Comparison of ENCODE assay signal across 29 cellular contexts in genomic region chr3:38585791-38586420, GRCh38.
DNase-seq lines count a peak whose midpoint lies in the region; ATAC-seq and TF ChIP-seq lines count a peak whose summit lies in the region.
"Had no signal": no experiment of that assay in that cellular context is flagged by ENCODE, and none has a peak within 500 bp of the region (broad histone marks: within the 10 kb centered on the region; RNA-seq: fewer than 3 reads in every experiment).

No MANE protein-coding gene starts in this region.

- H3K27ac Mint-ChIP-seq in endodermal cell = no peak overlapping the region
- H3K27ac Mint-ChIP-seq: activated CD4-positive, alpha-beta T cell treated with anti-CD3 and anti-CD28 coated beads for 36 hours; activated T-helper 1 cell treated with anti-CD3 and anti-CD28 coated beads, Interleukin-12 subunit alpha, Interleukin-12 subunit beta, Interleukin-2, Interleukin-4 antibody, amounts not matched to agents 30 ng/mL and 10 ng/mL and 1 ng/mL, durations not matched to agents 14 hours and 24 hours and 36 hours; HFFc6; nephron; stimulated activated naive B cell treated with anti-CD40 and anti-IgM and Interleukin-4, amounts not matched to agents 10 μg/mL and 1 μg/mL and 100 μg/mL, for 72 hours; T-helper 1 cell treated with Interleukin-12 subunit alpha and Interleukin-12 subunit beta and Interleukin-4 antibody, amounts not matched to agents 30 μg/mL and 1 μg/mL, for 36 hours had no signal

- H3K27me3 ChIP-seq in RWPE2 (ENCODE audit: insufficient read depth, poor library complexity, severe bottlenecking) (no peaks in the 10 kb centered on the region), endodermal cell (ENCODE audit: control insufficient read depth, insufficient read depth, low read length, poor library complexity, severe bottlenecking) (no peaks in the 10 kb centered on the region), stomach (peaks cover 0 to 12% (median 0%) of the 10 kb centered on the region in 3 donors)
- H3K27me3 ChIP-seq: breast epithelium had no signal

- DNase-seq in activated CD8-positive, alpha-beta memory T cell treated with anti-CD3 and anti-CD28 coated beads for 24 hours = peak; percentile 32
- DNase-seq in activated CD8-positive, alpha-beta memory T cell treated with anti-CD3 and anti-CD28 coated beads, Interleukin-2, amount 50 U/mL, for 4 hours = no peak
- DNase-seq in RWPE2 (ENCODE audit: low spot score) (peak; percentile 29), endodermal cell (peak; percentile 26), stomach (peak; percentile 9), midbrain (lab: John Stamatoyannopoulos, UW) (no peak)
- DNase-seq: activated CD4-positive, alpha-beta T cell treated with anti-CD3 and anti-CD28 coated beads for 36 hours; activated naive CD4-positive, alpha-beta T cell treated with anti-CD3 and anti-CD28 coated beads, Interleukin-2, amount 50 U/mL, for 16 hours; anterior cingulate cortex; Calu3; DMS79 treated with DMSO at 0.1 percent for 48 hours; effector memory CD4-positive, alpha-beta T cell; GDM1; GM23248; HFFc6; left ventricle myocardium superior; NCI-H1048; NCI-H1694; PC-9; Right ventricle myocardium superior; stimulated activated naive B cell treated with anti-CD40 and anti-IgM and Interleukin-4, amounts not matched to agents 10 μg/mL and 1 μg/mL and 100 μg/mL, for 72 hours had no signal

- no peak for TF ChIP-seq EP300 in stomach (IDR thresholded peaks at IDR 0.05)

- intact Hi-C loops in stomach (cut with DNase I; ENCODE audit: low total_unique reads) = no loop called here

- peaks cover 9% of the 10 kb centered on the region for H3K4me1 Mint-ChIP-seq in endodermal cell
- H3K4me1 Mint-ChIP-seq: activated CD4-positive, alpha-beta T cell treated with anti-CD3 and anti-CD28 coated beads for 36 hours; nephron; stimulated activated naive B cell treated with anti-CD40 and anti-IgM and Interleukin-4, amounts not matched to agents 10 μg/mL and 1 μg/mL and 100 μg/mL, for 72 hours had no signal

- H3K27me3 Mint-ChIP-seq in endodermal cell (ENCODE audit: insufficient read depth) = peaks cover 7% of the 10 kb centered on the region
- H3K27me3 Mint-ChIP-seq: activated CD4-positive, alpha-beta T cell treated with anti-CD3 and anti-CD28 coated beads for 36 hours had no signal

- H3K4me1 ChIP-seq in RWPE2 (ENCODE audit: insufficient read depth, poor library complexity, severe bottlenecking) = no peaks in the 10 kb centered on the region
- no peaks in the 10 kb centered on the region for H3K4me1 ChIP-seq in endodermal cell (ENCODE audit: control insufficient read depth, insufficient read depth, low read length)
- no peaks in the 10 kb centered on the region for H3K4me1 ChIP-seq in stomach
- H3K4me1 ChIP-seq: breast epithelium had no signal

- ATAC-seq in RWPE2 (ENCODE audit: low read depth) (no peak), HG03108 (IDR thresholded peaks at IDR 0.05; ENCODE audit: unreplicated experiment) (no peak), HG03175 (IDR thresholded peaks at IDR 0.05; ENCODE audit: unreplicated experiment) (no peak)
- ATAC-seq: activated CD4-positive, alpha-beta T cell treated with anti-CD3 and anti-CD28 coated beads for 36 hours; left ventricle myocardium superior; mucosa of descending colon; SK-N-SH treated with all-trans-retinoic acid at 6 μM for 48 hours; stimulated activated naive B cell treated with anti-CD40 and anti-IgM and Interleukin-4, amounts not matched to agents 10 μg/mL and 1 μg/mL and 100 μg/mL, for 72 hours had no signal

- H3K36me3 ChIP-seq in RWPE2 (ENCODE audit: low read depth) = no peaks in the 10 kb centered on the region
- H3K36me3 ChIP-seq in endodermal cell (ENCODE audit: control insufficient read depth, insufficient read depth, low read length) = no peaks in the 10 kb centered on the region
- no peaks in the 10 kb centered on the region for H3K36me3 ChIP-seq in stomach
- H3K36me3 ChIP-seq: breast epithelium had no signal

- H3K4me3 ChIP-seq in RWPE2 (ENCODE audit: severe bottlenecking) (no peak overlapping the region), endodermal cell (ENCODE audit: low read length) (no peak overlapping the region), stomach (no peak overlapping the region)
- H3K4me3 ChIP-seq: breast epithelium, GM23248, mucosa of descending colon, PC-9 had no signal

- H3K9me3 ChIP-seq in RWPE2 (ENCODE audit: severe bottlenecking) = no peaks in the 10 kb centered on the region
- no peaks in the 10 kb centered on the region for H3K9me3 ChIP-seq in endodermal cell (ENCODE audit: control insufficient read depth, low read length)
- H3K9me3 ChIP-seq in stomach = no peaks in the 10 kb centered on the region
- H3K9me3 ChIP-seq: breast epithelium, mucosa of descending colon had no signal

- H3K9me3 Mint-ChIP-seq in endodermal cell = no peaks in the 10 kb centered on the region
- H3K9me3 Mint-ChIP-seq: activated T-helper 1 cell treated with anti-CD3 and anti-CD28 coated beads, Interleukin-12 subunit alpha, Interleukin-12 subunit beta, Interleukin-2, Interleukin-4 antibody, amounts not matched to agents 30 ng/mL and 10 ng/mL and 1 ng/mL, durations not matched to agents 14 hours and 24 hours and 36 hours; HFFc6; nephron; stimulated activated naive B cell treated with anti-CD40 and anti-IgM and Interleukin-4, amounts not matched to agents 10 μg/mL and 1 μg/mL and 100 μg/mL, for 72 hours; T-helper 1 cell treated with Interleukin-12 subunit alpha and Interleukin-12 subunit beta and Interleukin-4 antibody, amounts not matched to agents 30 μg/mL and 1 μg/mL, for 36 hours had no signal

- no peaks in the 10 kb centered on the region for H3K36me3 Mint-ChIP-seq in endodermal cell (ENCODE audit: low read depth)
- H3K36me3 Mint-ChIP-seq: stimulated activated naive B cell treated with anti-CD40 and anti-IgM and Interleukin-4, amounts not matched to agents 10 μg/mL and 1 μg/mL and 100 μg/mL, for 72 hours had no signal

- no peak overlapping the region for H3K9ac ChIP-seq in endodermal cell (ENCODE audit: extremely low read depth, low read length, poor library complexity, severe bottlenecking)
- H3K9ac ChIP-seq: GM23248 had no signal

- 87 to 100% methylated on average over 4 to 8 of the region's 8 CpGs for WGBS in endodermal cell (ENCODE audit: insufficient coverage in 1 of 2, insufficient read length in 1 of 2), 2 experiments
- 85 to 91% (median 90%) methylated on average over 7 to 8 of the region's 8 CpGs for WGBS in stomach, 5 donors

- no peak overlapping the region for H3K4me3 Mint-ChIP-seq in endodermal cell
- H3K4me3 Mint-ChIP-seq: activated CD4-positive, alpha-beta T cell treated with anti-CD3 and anti-CD28 coated beads for 36 hours; activated T-helper 1 cell treated with anti-CD3 and anti-CD28 coated beads, Interleukin-12 subunit alpha, Interleukin-12 subunit beta, Interleukin-2, Interleukin-4 antibody, amounts not matched to agents 30 ng/mL and 10 ng/mL and 1 ng/mL, durations not matched to agents 14 hours and 24 hours and 36 hours; HFFc6; nephron; stimulated activated naive B cell treated with anti-CD40 and anti-IgM and Interleukin-4, amounts not matched to agents 10 μg/mL and 1 μg/mL and 100 μg/mL, for 72 hours; T-helper 1 cell treated with Interleukin-12 subunit alpha and Interleukin-12 subunit beta and Interleukin-4 antibody, amounts not matched to agents 30 μg/mL and 1 μg/mL, for 36 hours had no signal

- H3K27ac ChIP-seq in RWPE2 (ENCODE audit: poor library complexity, severe bottlenecking) (no peak overlapping the region), endodermal cell (ENCODE audit: low read depth, low read length) (no peak overlapping the region), stomach (no peak overlapping the region)
- H3K27ac ChIP-seq: breast epithelium, GM23248, PC-9 had no signal

- no peak for TF ChIP-seq CTCF in RWPE2 (IDR thresholded peaks at IDR 0.05; ENCODE audit: poor library complexity, severe bottlenecking)
- no peak for TF ChIP-seq CTCF in endodermal cell (conservative IDR thresholded peaks at IDR 0.05)
- TF ChIP-seq CTCF in stomach (IDR thresholded peaks at IDR 0.05) = no peak

- TF ChIP-seq POLR2A in stomach (IDR thresholded peaks at IDR 0.05) = no peak

Comparison
In these comparisons a context has a peak if more than half of its experiments do, and no peak if none do; other contexts are left out.
1. DNase-seq: peak in activated CD8-positive, alpha-beta memory T cell treated with anti-CD3 and anti-CD28 coated beads for 24 hours (single experiment), RWPE2 (single experiment), endodermal cell (single experiment) and stomach (single experiment); none in activated CD8-positive, alpha-beta memory T cell treated with anti-CD3 and anti-CD28 coated beads, Interleukin-2, amount 50 U/mL, for 4 hours (single experiment) and midbrain (single experiment).